ENCODE assay signal across 28 cellular contexts in genomic region chr2:127559454-127559853, GRCh38. TPM values are rescaled to one million over a fixed set of nuclear protein-coding genes. Genes with fewer than 3 reads are reported as not detected.
"Had no signal": no experiment of that assay in that cellular context is flagged by ENCODE, and none has a peak within 500 bp of the region (broad histone marks: within the 10 kb centered on the region; RNA-seq: fewer than 3 reads in every experiment).

No MANE protein-coding gene starts in this region.

- H2AFZ ChIP-seq: hepatocyte, parathyroid adenoma had no signal

- H3K4me1 Mint-ChIP-seq: nephron had no signal

- FAIRE-seq: endometrium, small intestine had no signal

- DNase-seq: activated CD4-positive, CD25-positive, alpha-beta regulatory T cell treated with anti-CD3 and anti-CD28 coated beads, Interleukin-2, amount 50 U/mL, for 72 hours; activated CD8-positive, alpha-beta memory T cell treated with anti-CD3 and anti-CD28 coated beads, Interleukin-2, amount 50 U/mL, for 4 hours; activated naive CD4-positive, alpha-beta T cell treated with anti-CD3 and anti-CD28 coated beads for 36 hours; activated naive CD8-positive, alpha-beta T cell treated with anti-CD3 and anti-CD28 coated beads, Interleukin-2, amount 10 ng/mL, durations not matched to agents 7 days and 5 days; activated T-cell treated with anti-CD3 and anti-CD28 coated beads, Interleukin-2, amount 50 U/mL, for 4 hours; amniotic stem cell; erythroblast; foreskin melanocyte; left ventricle myocardium superior; small intestine; stimulated activated CD4-positive, alpha-beta T cell treated with anti-CD3 and anti-CD28 coated beads, Interleukin-2, amount 100 ng/mL, for 48 hours; stimulated activated CD8-positive, alpha-beta memory T cell treated with anti-CD3 and anti-CD28 coated beads, Interleukin-4, amount 100 ng/mL, for 48 hours; stimulated activated naive B cell treated with anti-CD40 and anti-IgM and Interleukin-4, amounts not matched to agents 10 μg/mL and 1 μg/mL and 100 μg/mL, for 72 hours; SW 1271; T-helper 2 cell had no signal

- H3K27ac Mint-ChIP-seq: activated naive CD4-positive, alpha-beta T cell treated with anti-CD3 and anti-CD28 coated beads for 36 hours; activated naive CD8-positive, alpha-beta T cell treated with anti-CD3 and anti-CD28 coated beads, Interleukin-2, amount 10 ng/mL, durations not matched to agents 7 days and 5 days; activated T-helper 2 cell treated with anti-CD3 and anti-CD28 coated beads, Interferon-gamma antibody, Interleukin-2, Interleukin-4, amounts not matched to agents 10 μg/mL and 5 μg/mL and 100 μg/mL, durations not matched to agents 14 hours and 24 hours and 36 hours; nephron; stimulated activated naive B cell treated with anti-CD40 and anti-IgM and Interleukin-4, amounts not matched to agents 10 μg/mL and 1 μg/mL and 100 μg/mL, for 72 hours; type B pancreatic cell had no signal

- H3K27ac ChIP-seq: hepatocyte, neutrophil, parathyroid adenoma, SK-N-MC, VCaP had no signal

- H3K36me3 ChIP-seq: neutrophil, thoracic aorta had no signal

- ATAC-seq: activated T-cell treated with anti-CD3 and anti-CD28 coated beads, Interleukin-2, amount 50 U/mL, for 4 hours; left ventricle myocardium superior; sciatic nerve; stimulated activated naive B cell treated with anti-CD40 and anti-IgM and Interleukin-4, amounts not matched to agents 10 μg/mL and 1 μg/mL and 100 μg/mL, for 72 hours had no signal

- H3K79me2 ChIP-seq: hepatocyte, parathyroid adenoma had no signal

- H3K9ac ChIP-seq: parathyroid adenoma had no signal

- H3K4me3 ChIP-seq: hepatocyte, SK-N-MC, thoracic aorta had no signal

- H3K4me2 ChIP-seq: hepatocyte had no signal

- H3K27me3 ChIP-seq: hepatocyte had no signal

- H3K36me3 Mint-ChIP-seq: type B pancreatic cell had no signal

- H3K9me3 Mint-ChIP-seq: type B pancreatic cell had no signal

- H3K4me3 Mint-ChIP-seq: activated naive CD4-positive, alpha-beta T cell treated with anti-CD3 and anti-CD28 coated beads for 36 hours; activated naive CD8-positive, alpha-beta T cell treated with anti-CD3 and anti-CD28 coated beads, Interleukin-2, amount 10 ng/mL, durations not matched to agents 7 days and 5 days; activated T-cell treated with anti-CD3 and anti-CD28 coated beads, Interleukin-2, amount 50 U/mL, for 4 hours; nephron; stimulated activated naive B cell treated with anti-CD40 and anti-IgM and Interleukin-4, amounts not matched to agents 10 μg/mL and 1 μg/mL and 100 μg/mL, for 72 hours; type B pancreatic cell had no signal

- H3K9me3 ChIP-seq: neutrophil, thoracic aorta had no signal

- H3K4me1 ChIP-seq: parathyroid adenoma had no signal

RNA-seq across cellular contexts. Expression of gene MYO7B, which starts 24.0 kb away (rescaled TPM):
- total RNA-seq: mammary epithelial cell, myocyte had no signal
- polyA plus RNA-seq: mammary epithelial cell had no signal
